8 cellular contexts compared by ENCODE assay signal in genomic region chr2:224646242-224646846, GRCh38.
DNase-seq lines count a peak whose midpoint lies in the region; ATAC-seq, FAIRE-seq and TF ChIP-seq lines count a peak whose summit lies in the region.

No MANE protein-coding gene starts in this region.

- TF ChIP-seq CTCF in LNCAP (IDR thresholded peaks at IDR 0.05) = peak; percentile 53
- peak; percentile 65 for TF ChIP-seq CTCF in liver (IDR thresholded peaks at IDR 0.05; ENCODE audit: low read depth, low read length, missing input control)

- peak; percentile 76 for FAIRE-seq in GM19239 (lab: Jason Lieb, UNC)

- WGBS in liver = 51% methylated on average over 9 of the region's 9 CpGs

- no peak overlapping the region for H3K9ac ChIP-seq in liver (ENCODE audit: low read depth in 1 of 2, low read length in 2 of 2)

- H3K27ac ChIP-seq in liver (ENCODE audit: low read depth in 1 of 2, low read length in 2 of 2) = no peak overlapping the region

- DNase-seq in NCI-H1417 (lab: John Stamatoyannopoulos, UW) (peak in 2 of 3 experiments; percentile 14 to 50), NCI-H1417 treated with DMSO at 0.1 percent for 48 hours (lab: John Stamatoyannopoulos, UW) (no peak), GM19239 (ENCODE audit: insufficient read length, low spot score) (no peak), NCI-H1930 (lab: John Stamatoyannopoulos, UW) (no peak), midbrain (lab: John Stamatoyannopoulos, UW) (no peak)
- peak in 1 of 2 donors; percentile 12 for DNase-seq in activated naive CD4-positive, alpha-beta T cell treated with anti-CD3 and anti-CD28 coated beads, Interleukin-2, amount 50 U/mL, for 72 hours (ENCODE audit: low spot score in 2 of 2)

- ATAC-seq in activated naive CD4-positive, alpha-beta T cell treated with anti-CD3 and anti-CD28 coated beads, Interleukin-2, amount 50 U/mL, for 72 hours = peak; percentile 18 to 53

- H3K27ac Mint-ChIP-seq in activated naive CD4-positive, alpha-beta T cell treated with anti-CD3 and anti-CD28 coated beads, Interleukin-2, amount 50 U/mL, for 72 hours = no peak overlapping the region

- TF ChIP-seq RAD21 in liver (IDR thresholded peaks at IDR 0.05) = peak; percentile 84 to 93

- no peaks in the 10 kb centered on the region for H3K9me3 ChIP-seq in liver (ENCODE audit: control insufficient read depth in 4 of 4, low read length in 3 of 4)

- H3K36me3 ChIP-seq in liver (ENCODE audit: control insufficient read depth in 4 of 4, insufficient read depth in 3 of 4, low read depth in 1 of 4, low read length in 3 of 4) = no peaks in the 10 kb centered on the region

- H3K9me3 Mint-ChIP-seq in activated naive CD4-positive, alpha-beta T cell treated with anti-CD3 and anti-CD28 coated beads, Interleukin-2, amount 50 U/mL, for 72 hours = no peaks in the 10 kb centered on the region

- H3K4me1 ChIP-seq in liver (ENCODE audit: control insufficient read depth in 4 of 4, insufficient read depth in 4 of 4, low read length in 3 of 4) = peaks cover 0 to 7% (median 3%) of the 10 kb centered on the region in 4 donors

- H3K4me3 ChIP-seq in liver (ENCODE audit: low read depth in 1 of 3, low read length in 3 of 3) = no peak overlapping the region

- no peaks in the 10 kb centered on the region for H3K36me3 Mint-ChIP-seq in activated naive CD4-positive, alpha-beta T cell treated with anti-CD3 and anti-CD28 coated beads, Interleukin-2, amount 50 U/mL, for 72 hours

- no peaks in the 10 kb centered on the region for H3K27me3 ChIP-seq in liver (ENCODE audit: control insufficient read depth in 4 of 4, insufficient read depth in 4 of 4, low read length in 3 of 4)

TF ChIP-seq in liver, 16 proteins besides CTCF, POLR2A, EP300 and RAD21:
- no peak for TF ChIP-seq REST (IDR thresholded peaks at IDR 0.05)

Comparison
In these comparisons a context has a peak if more than half of its experiments do, and no peak if none do; other contexts are left out.
1. DNase-seq: peak in NCI-H1417 (2 of 3); none in NCI-H1417 treated with DMSO at 0.1 percent for 48 hours (single experiment), GM19239 (single experiment), NCI-H1930 (0 of 2) and midbrain (single experiment).